ENCODE assay signal across 1 cellular context in genomic region chr17:28957277-28957991, GRCh38.
TF ChIP-seq lines count a peak whose summit lies in the region.

No MANE protein-coding gene starts in this region.

TF ChIP-seq in K562, 482 proteins besides CTCF, POLR2A, EP300 and RAD21:
- TF ChIP-seq NFIC (IDR thresholded peaks at IDR 0.05) (peak; percentile 31), RBM25 (IDR thresholded peaks at IDR 0.05; ENCODE audit: low read depth, low read length, severe bottlenecking) (peak; percentile 84), DPF2 (IDR thresholded peaks at IDR 0.05) (no peak), SIN3B (IDR thresholded peaks at IDR 0.05; ENCODE audit: low read depth) (no peak), KDM1A (IDR thresholded peaks at IDR 0.05) (peak in 1 of 2 experiments; percentile 30; a peak in 1 of 4 replicates), BCOR (IDR thresholded peaks at IDR 0.05) (peak; percentile 74)
- TF ChIP-seq, protein P1, sequence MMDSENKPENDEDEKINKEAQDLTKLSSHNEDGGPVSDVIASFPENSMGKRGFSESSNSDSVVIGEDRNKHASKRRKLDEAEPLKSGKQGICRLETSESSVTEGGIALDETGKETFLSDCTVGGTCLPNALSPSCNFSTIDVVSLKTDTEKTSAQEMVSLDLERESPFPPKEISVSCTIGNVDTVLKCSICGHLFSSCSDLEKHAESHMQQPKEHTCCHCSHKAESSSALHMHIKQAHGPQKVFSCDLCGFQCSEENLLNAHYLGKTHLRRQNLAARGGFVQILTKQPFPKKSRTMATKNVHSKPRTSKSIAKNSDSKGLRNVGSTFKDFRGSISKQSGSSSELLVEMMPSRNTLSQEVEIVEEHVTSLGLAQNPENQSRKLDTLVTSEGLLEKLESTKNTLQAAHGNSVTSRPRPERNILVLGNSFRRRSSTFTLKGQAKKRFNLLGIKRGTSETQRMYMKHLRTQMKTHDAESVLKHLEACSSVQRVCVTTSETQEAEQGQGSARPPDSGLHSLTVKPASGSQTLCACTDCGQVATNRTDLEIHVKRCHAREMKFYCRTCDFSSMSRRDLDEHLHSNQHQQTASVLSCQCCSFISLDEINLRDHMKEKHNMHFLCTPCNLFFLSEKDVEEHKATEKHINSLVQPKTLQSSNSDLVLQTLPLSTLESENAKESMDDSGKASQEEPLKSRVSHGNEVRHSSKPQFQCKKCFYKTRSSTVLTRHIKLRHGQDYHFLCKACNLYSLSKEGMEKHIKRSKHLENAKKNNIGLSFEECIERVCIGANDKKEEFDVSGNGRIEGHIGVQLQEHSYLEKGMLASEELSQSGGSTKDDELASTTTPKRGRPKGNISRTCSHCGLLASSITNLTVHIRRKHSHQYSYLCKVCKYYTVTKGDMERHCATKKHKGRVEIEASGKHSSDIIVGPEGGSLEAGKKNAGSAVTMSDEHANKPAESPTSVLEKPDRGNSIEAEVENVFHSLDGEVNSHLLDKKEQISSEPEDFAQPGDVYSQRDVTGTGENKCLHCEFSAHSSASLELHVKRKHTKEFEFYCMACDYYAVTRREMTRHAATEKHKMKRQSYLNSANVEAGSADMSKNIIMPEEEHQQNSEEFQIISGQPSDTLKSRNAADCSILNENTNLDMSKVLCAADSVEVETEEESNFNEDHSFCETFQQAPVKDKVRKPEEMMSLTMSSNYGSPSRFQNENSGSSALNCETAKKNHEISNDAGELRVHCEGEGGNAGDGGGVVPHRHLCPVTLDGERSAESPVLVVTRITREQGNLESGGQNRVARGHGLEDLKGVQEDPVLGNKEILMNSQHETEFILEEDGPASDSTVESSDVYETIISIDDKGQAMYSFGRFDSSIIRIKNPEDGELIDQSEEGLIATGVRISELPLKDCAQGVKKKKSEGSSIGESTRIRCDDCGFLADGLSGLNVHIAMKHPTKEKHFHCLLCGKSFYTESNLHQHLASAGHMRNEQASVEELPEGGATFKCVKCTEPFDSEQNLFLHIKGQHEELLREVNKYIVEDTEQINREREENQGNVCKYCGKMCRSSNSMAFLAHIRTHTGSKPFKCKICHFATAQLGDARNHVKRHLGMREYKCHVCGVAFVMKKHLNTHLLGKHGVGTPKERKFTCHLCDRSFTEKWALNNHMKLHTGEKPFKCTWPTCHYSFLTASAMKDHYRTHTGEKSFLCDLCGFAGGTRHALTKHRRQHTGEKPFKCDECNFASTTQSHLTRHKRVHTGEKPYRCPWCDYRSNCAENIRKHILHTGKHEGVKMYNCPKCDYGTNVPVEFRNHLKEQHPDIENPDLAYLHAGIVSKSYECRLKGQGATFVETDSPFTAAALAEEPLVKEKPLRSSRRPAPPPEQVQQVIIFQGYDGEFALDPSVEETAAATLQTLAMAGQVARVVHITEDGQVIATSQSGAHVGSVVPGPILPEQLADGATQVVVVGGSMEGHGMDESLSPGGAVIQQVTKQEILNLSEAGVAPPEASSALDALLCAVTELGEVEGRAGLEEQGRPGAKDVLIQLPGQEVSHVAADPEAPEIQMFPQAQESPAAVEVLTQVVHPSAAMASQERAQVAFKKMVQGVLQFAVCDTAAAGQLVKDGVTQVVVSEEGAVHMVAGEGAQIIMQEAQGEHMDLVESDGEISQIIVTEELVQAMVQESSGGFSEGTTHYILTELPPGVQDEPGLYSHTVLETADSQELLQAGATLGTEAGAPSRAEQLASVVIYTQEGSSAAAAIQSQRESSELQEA (IDR thresholded peaks at IDR 0.05; ENCODE audit: low read depth): no peak
- TF ChIP-seq, protein P2, sequence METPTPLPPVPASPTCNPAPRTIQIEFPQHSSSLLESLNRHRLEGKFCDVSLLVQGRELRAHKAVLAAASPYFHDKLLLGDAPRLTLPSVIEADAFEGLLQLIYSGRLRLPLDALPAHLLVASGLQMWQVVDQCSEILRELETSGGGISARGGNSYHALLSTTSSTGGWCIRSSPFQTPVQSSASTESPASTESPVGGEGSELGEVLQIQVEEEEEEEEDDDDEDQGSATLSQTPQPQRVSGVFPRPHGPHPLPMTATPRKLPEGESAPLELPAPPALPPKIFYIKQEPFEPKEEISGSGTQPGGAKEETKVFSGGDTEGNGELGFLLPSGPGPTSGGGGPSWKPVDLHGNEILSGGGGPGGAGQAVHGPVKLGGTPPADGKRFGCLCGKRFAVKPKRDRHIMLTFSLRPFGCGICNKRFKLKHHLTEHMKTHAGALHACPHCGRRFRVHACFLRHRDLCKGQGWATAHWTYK (CRISPR knock-in tag; IDR thresholded peaks at IDR 0.05): no peak
